In genomic region chr1:52427152-52427551, GRCh38 we compare ENCODE assay signal across 7 cellular contexts.
"Had no signal": no experiment of that assay in that cellular context is flagged by ENCODE, and none has a peak within 500 bp of the region (broad histone marks: within the 10 kb centered on the region; RNA-seq: fewer than 3 reads in every experiment).

No MANE protein-coding gene starts in this region.

- H3K4me1 Mint-ChIP-seq: neural crest cell had no signal

- H3K4me3 Mint-ChIP-seq: neural crest cell had no signal

- DNase-seq: activated gamma-delta T cell; adrenal gland; cortex of kidney; effector CD8-positive, alpha-beta T cell; left lung; T1000 had no signal

- H3K9me3 Mint-ChIP-seq: neural crest cell had no signal

- ATAC-seq: left lung had no signal
